1 cellular context compared by ENCODE assay signal in genomic region chr6:45206793-45207492, GRCh38.
A peak's percentile ranks its signal among the peaks of the same experiment; 100 is the strongest.
TF ChIP-seq lines count a peak whose summit lies in the region.

No MANE protein-coding gene starts in this region.

TF ChIP-seq in HepG2, 621 proteins besides CTCF, POLR2A, EP300 and RAD21 (continued from another document):
- TF ChIP-seq RCOR2 (CRISPR knock-in tag; IDR thresholded peaks at IDR 0.05) (0 out of 2 replicates have a peak, but pooled peaks have one; percentile 33), SOX5 (CRISPR knock-in tag; IDR thresholded peaks at IDR 0.05; ENCODE audit: borderline replicate concordance) (peak; percentile 81), PITX1 (CRISPR knock-in tag; IDR thresholded peaks at IDR 0.05) (no peak), FIP1L1 (IDR thresholded peaks at IDR 0.05; ENCODE audit: borderline replicate concordance, insufficient read depth, low read depth, low read length) (no peak), NR2F6 (IDR thresholded peaks at IDR 0.05) (peak; percentile 22; the same call in 1 of the 2 replicates), NR2F6 (CRISPR knock-in tag; IDR thresholded peaks at IDR 0.05) (no peak), ZNF12 (CRISPR knock-in tag; IDR thresholded peaks at IDR 0.05) (peak; percentile 70; the same call in 1 of the 2 replicates), SOX6 (IDR thresholded peaks at IDR 0.05) (no peak), SOX6 (CRISPR knock-in tag; IDR thresholded peaks at IDR 0.05) (peak; percentile 30; the same call in 1 of the 2 replicates), ZNF18 (CRISPR knock-in tag; IDR thresholded peaks at IDR 0.05; ENCODE audit: insufficient replicate concordance) (no peak), NCOA2 (CRISPR knock-in tag; IDR thresholded peaks at IDR 0.05) (0 out of 2 replicates have a peak, but pooled peaks have one; percentile 10), ZNF256 (CRISPR knock-in tag; conservative IDR thresholded peaks at IDR 0.05) (no peak), RXRB (CRISPR knock-in tag; IDR thresholded peaks at IDR 0.05; ENCODE audit: borderline replicate concordance) (no peak), SOX13 (IDR thresholded peaks at IDR 0.05) (no peak), SOX13 (CRISPR knock-in tag; conservative IDR thresholded peaks at IDR 0.05 in 1 of 2, IDR thresholded peaks at IDR 0.05 in 1 of 2) (peak in 1 of 2 experiments; percentile 95; a peak in 2 of 4 replicates), ZBTB7A (CRISPR knock-in tag; IDR thresholded peaks at IDR 0.05) (no peak)
- TF ChIP-seq, protein P1, sequence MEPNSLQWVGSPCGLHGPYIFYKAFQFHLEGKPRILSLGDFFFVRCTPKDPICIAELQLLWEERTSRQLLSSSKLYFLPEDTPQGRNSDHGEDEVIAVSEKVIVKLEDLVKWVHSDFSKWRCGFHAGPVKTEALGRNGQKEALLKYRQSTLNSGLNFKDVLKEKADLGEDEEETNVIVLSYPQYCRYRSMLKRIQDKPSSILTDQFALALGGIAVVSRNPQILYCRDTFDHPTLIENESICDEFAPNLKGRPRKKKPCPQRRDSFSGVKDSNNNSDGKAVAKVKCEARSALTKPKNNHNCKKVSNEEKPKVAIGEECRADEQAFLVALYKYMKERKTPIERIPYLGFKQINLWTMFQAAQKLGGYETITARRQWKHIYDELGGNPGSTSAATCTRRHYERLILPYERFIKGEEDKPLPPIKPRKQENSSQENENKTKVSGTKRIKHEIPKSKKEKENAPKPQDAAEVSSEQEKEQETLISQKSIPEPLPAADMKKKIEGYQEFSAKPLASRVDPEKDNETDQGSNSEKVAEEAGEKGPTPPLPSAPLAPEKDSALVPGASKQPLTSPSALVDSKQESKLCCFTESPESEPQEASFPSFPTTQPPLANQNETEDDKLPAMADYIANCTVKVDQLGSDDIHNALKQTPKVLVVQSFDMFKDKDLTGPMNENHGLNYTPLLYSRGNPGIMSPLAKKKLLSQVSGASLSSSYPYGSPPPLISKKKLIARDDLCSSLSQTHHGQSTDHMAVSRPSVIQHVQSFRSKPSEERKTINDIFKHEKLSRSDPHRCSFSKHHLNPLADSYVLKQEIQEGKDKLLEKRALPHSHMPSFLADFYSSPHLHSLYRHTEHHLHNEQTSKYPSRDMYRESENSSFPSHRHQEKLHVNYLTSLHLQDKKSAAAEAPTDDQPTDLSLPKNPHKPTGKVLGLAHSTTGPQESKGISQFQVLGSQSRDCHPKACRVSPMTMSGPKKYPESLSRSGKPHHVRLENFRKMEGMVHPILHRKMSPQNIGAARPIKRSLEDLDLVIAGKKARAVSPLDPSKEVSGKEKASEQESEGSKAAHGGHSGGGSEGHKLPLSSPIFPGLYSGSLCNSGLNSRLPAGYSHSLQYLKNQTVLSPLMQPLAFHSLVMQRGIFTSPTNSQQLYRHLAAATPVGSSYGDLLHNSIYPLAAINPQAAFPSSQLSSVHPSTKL (CRISPR knock-in tag; IDR thresholded peaks at IDR 0.05) = peak; percentile 28; the same call in 1 of the 2 replicates
- TF ChIP-seq, protein P2, sequence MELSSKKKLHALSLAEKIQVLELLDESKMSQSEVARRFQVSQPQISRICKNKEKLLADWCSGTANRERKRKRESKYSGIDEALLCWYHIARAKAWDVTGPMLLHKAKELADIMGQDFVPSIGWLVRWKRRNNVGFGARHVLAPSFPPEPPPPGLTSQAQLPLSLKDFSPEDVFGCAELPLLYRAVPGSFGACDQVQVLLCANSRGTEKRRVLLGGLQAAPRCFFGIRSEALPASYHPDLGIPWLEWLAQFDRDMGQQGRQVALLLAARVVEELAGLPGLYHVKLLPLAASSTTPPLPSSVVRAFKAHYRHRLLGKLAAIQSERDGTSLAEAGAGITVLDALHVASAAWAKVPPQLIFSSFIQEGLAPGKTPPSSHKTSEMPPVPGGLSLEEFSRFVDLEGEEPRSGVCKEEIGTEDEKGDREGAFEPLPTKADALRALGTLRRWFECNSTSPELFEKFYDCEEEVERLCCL (CRISPR knock-in tag; IDR thresholded peaks at IDR 0.05; ENCODE audit: borderline replicate concordance) = no peak
- TF ChIP-seq, protein P3, sequence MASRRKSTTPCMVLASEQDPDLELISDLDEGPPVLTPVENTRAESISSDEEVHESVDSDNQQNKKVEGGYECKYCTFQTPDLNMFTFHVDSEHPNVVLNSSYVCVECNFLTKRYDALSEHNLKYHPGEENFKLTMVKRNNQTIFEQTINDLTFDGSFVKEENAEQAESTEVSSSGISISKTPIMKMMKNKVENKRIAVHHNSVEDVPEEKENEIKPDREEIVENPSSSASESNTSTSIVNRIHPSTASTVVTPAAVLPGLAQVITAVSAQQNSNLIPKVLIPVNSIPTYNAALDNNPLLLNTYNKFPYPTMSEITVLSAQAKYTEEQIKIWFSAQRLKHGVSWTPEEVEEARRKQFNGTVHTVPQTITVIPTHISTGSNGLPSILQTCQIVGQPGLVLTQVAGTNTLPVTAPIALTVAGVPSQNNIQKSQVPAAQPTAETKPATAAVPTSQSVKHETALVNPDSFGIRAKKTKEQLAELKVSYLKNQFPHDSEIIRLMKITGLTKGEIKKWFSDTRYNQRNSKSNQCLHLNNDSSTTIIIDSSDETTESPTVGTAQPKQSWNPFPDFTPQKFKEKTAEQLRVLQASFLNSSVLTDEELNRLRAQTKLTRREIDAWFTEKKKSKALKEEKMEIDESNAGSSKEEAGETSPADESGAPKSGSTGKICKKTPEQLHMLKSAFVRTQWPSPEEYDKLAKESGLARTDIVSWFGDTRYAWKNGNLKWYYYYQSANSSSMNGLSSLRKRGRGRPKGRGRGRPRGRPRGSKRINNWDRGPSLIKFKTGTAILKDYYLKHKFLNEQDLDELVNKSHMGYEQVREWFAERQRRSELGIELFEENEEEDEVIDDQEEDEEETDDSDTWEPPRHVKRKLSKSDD (CRISPR knock-in tag; IDR thresholded peaks at IDR 0.05; ENCODE audit: low read depth) = no peak
